In the genomic region with DNA sequence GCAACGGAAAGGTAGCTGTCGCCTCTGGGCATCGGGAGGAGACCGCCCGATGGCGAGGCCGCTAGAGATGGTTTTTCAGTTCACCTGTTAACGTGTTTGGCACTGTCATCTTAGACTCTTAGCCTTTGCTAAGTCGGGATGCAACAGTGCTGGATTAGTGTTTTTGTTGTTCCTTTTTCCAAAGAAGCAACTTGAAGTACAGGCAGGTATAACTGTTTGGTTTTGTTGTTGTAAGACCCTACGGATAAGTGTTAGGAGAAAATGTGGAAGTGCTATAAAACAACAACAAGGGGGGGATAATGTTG, we compare ENCODE assay signal across 8 cellular contexts. TPM values are rescaled to one million over a fixed set of nuclear protein-coding genes. Genes with fewer than 3 reads are reported as not detected.
A peak's percentile ranks its signal among the peaks of the same experiment; 100 is the strongest.
DNase-seq lines count a peak whose midpoint lies in the region; ATAC-seq and TF ChIP-seq lines count a peak whose summit lies in the region.

No MANE protein-coding gene starts in this region.

- peak overlapping the region; percentile 90 for H2AFZ ChIP-seq in SU-DHL-6 (ENCODE audit: low read depth, low read length, severe bottlenecking)
- peak overlapping the region; percentile 77 for H2AFZ ChIP-seq in trophoblast cell (ENCODE audit: insufficient read depth, low read length, poor library complexity)

- peaks cover 7% of the 10 kb centered on the region; the same call in 1 of the 2 replicates for H3K36me3 ChIP-seq in SU-DHL-6 (ENCODE audit: low read length)
- no peaks in the 10 kb centered on the region for H3K36me3 ChIP-seq in trophoblast cell (ENCODE audit: control insufficient read depth in 1 of 2, insufficient read depth in 2 of 2, low read length in 2 of 2)

- peak overlapping the region; percentile 89 for H4K8ac ChIP-seq in trophoblast cell (ENCODE audit: low read depth, low read length)

- H3K9ac ChIP-seq in SU-DHL-6 (ENCODE audit: low read length) (peak overlapping the region; percentile 95), trophoblast cell (ENCODE audit: low read length) (peak overlapping the region; percentile 51)

- H2BK5ac ChIP-seq in trophoblast cell (ENCODE audit: low read depth, low read length, poor library complexity): peak overlapping the region; percentile 11

- TF ChIP-seq CTCF in AG04450 (IDR thresholded peaks at IDR 0.05; ENCODE audit: low read depth, low read length): no peak
- no peak for TF ChIP-seq CTCF in SU-DHL-6 (IDR thresholded peaks at IDR 0.05; ENCODE audit: insufficient read depth, low read length, poor library complexity, severe bottlenecking)
- no peak for TF ChIP-seq CTCF in fibroblast of mammary gland (conservative IDR thresholded peaks at IDR 0.05; ENCODE audit: control insufficient read depth, insufficient read depth, low read depth, low read length)

- peak overlapping the region; percentile 11 for H3K4ac ChIP-seq in trophoblast cell (ENCODE audit: low read depth, low read length)

- WGBS in trophoblast cell (ENCODE audit: extremely low coverage, insufficient coverage, insufficient read length): no CpG with 5 or more reads among the region's 10 CpGs

- peak; percentile 7 for ATAC-seq in GM18517 (IDR thresholded peaks at IDR 0.05; ENCODE audit: unreplicated experiment)
- peak; percentile 17 for ATAC-seq in HG03025 (IDR thresholded peaks at IDR 0.05; ENCODE audit: low FRiP score, unreplicated experiment)

- H3K4me2 ChIP-seq in SU-DHL-6 (ENCODE audit: low read depth, low read length, poor library complexity, severe bottlenecking) (peak overlapping the region; percentile 99), trophoblast cell (ENCODE audit: low read length) (peak overlapping the region; percentile 91)

- H3K27me3 ChIP-seq in AG04450 (ENCODE audit: control insufficient read depth, insufficient read depth, low read length) (no peaks in the 10 kb centered on the region), SU-DHL-6 (ENCODE audit: low read length) (no peaks in the 10 kb centered on the region), trophoblast cell (ENCODE audit: insufficient read depth, low read length) (no peaks in the 10 kb centered on the region)

- H3K79me2 ChIP-seq in SU-DHL-6 (ENCODE audit: insufficient read depth, low read length): peaks cover 73% of the 10 kb centered on the region
- H3K79me2 ChIP-seq in trophoblast cell (ENCODE audit: control insufficient read depth, insufficient read depth, low read length, poor library complexity): peaks cover 3% of the 10 kb centered on the region

- H2BK12ac ChIP-seq in trophoblast cell (ENCODE audit: low read length): no peak overlapping the region

- H4K12ac ChIP-seq in trophoblast cell (ENCODE audit: low read depth, low read length): peak overlapping the region; percentile 55

- no peak overlapping the region for H2AK5ac ChIP-seq in trophoblast cell (ENCODE audit: low read length)

- H3K14ac ChIP-seq in trophoblast cell (ENCODE audit: low read length): peak overlapping the region; percentile 58

- CTCF ChIA-PET in AG04450 (lab: Charles Lee): no interaction called here

- H3K79me1 ChIP-seq in trophoblast cell (ENCODE audit: low read length): peaks cover 4% of the 10 kb centered on the region

- H3K4me3 ChIP-seq in AG04450 (ENCODE audit: low read depth, low read length) (peak overlapping the region; percentile 81), SU-DHL-6 (ENCODE audit: insufficient read depth, low read length, poor library complexity, severe bottlenecking) (peak overlapping the region; percentile 69), fibroblast of mammary gland (ENCODE audit: control insufficient read depth, low read depth, low read length) (peak overlapping the region; percentile 63), trophoblast cell (ENCODE audit: low read depth, low read length) (peak overlapping the region; percentile 76)

- no peaks in the 10 kb centered on the region for H3K4me1 ChIP-seq in trophoblast cell (ENCODE audit: control insufficient read depth in 1 of 2, insufficient read depth in 2 of 2, low read length in 2 of 2)

- no peaks in the 10 kb centered on the region for H4K20me1 ChIP-seq in SU-DHL-6 (ENCODE audit: low read depth, low read length)

- POLR2A ChIA-PET in AG04450 (lab: Yijun Ruan, JAX): no interaction called here

- H3K23ac ChIP-seq in trophoblast cell (ENCODE audit: low read length): peak overlapping the region; percentile 43

- no peak for DNase-seq in AG04450 (ENCODE audit: low read depth, low spot score)
- DNase-seq in fibroblast of mammary gland (ENCODE audit: low read depth): no peak
- peak in 1 of 2 donors; percentile 6 for DNase-seq in trophoblast cell
- DNase-seq in A172 (ENCODE audit: low spot score): no peak
- DNase-seq in C1 segment of cervical spinal cord (lab: John Stamatoyannopoulos, UW): no peak

- H3K18ac ChIP-seq in trophoblast cell (ENCODE audit: low read length): peak overlapping the region; percentile 6

- peak overlapping the region; percentile 9 for H2BK120ac ChIP-seq in trophoblast cell (ENCODE audit: insufficient read depth, low read length, poor library complexity)

- peak overlapping the region; percentile 60 for H4K91ac ChIP-seq in trophoblast cell (ENCODE audit: low read depth, low read length)

- H3K9me3 ChIP-seq in AG04450 (ENCODE audit: control insufficient read depth, insufficient read depth, low read length) (no peaks in the 10 kb centered on the region), SU-DHL-6 (ENCODE audit: insufficient read depth, low read length) (peaks cover 4% of the 10 kb centered on the region; the same call in 1 of the 2 replicates), trophoblast cell (ENCODE audit: insufficient read depth, low read depth, low read length) (no peaks in the 10 kb centered on the region)

- H3K27ac ChIP-seq in AG04450 (ENCODE audit: low read depth, low read length) (peak overlapping the region; percentile 86), SU-DHL-6 (ENCODE audit: low read depth, low read length) (peak overlapping the region; percentile 96), trophoblast cell (ENCODE audit: low read depth, low read length) (peak overlapping the region; percentile 50)

- peaks cover 21% of the 10 kb centered on the region for H3F3A ChIP-seq in SU-DHL-6 (ENCODE audit: insufficient read depth)

- no peaks in the 10 kb centered on the region for H3K9me2 ChIP-seq in SU-DHL-6 (replicated peaks; ENCODE audit: insufficient read depth, low read length)

RNA-seq across cellular contexts. Expression of gene MANEA, which starts 0.7 kb away (rescaled TPM):
- polyA plus RNA-seq in AG04450 (2011; rRNA removed): 10.5 and 17.3 TPM in 2 replicates
- 4.7 and 12.4 TPM in 2 replicates for polyA minus RNA-seq in AG04450 (2011; rRNA and poly(A)+ RNA removed)
- polyA plus RNA-seq in trophoblast cell (2013): 8.5 and 9.1 TPM in 2 replicates
- 9.6 and 11.3 TPM in 2 replicates for total RNA-seq in A172 (2014; rRNA removed; shearing (Covaris generic))
